In genomic region chr13:112970552-112971287, GRCh38 we compare ENCODE assay signal across 1 cellular context.
A peak's percentile ranks its signal among the peaks of the same experiment; 100 is the strongest.
TF ChIP-seq lines count a peak whose summit lies in the region.

No MANE protein-coding gene starts in this region.

TF ChIP-seq in HEK293, 187 proteins besides CTCF, POLR2A, EP300 and RAD21 (continued from another document and continues in another):
- no peak for TF ChIP-seq SALL2 (tag by site-specific recombination; IDR thresholded peaks at IDR 0.05; ENCODE audit: borderline replicate concordance)
- TF ChIP-seq ZNF2 (tag by site-specific recombination; IDR thresholded peaks at IDR 0.05), result no peak
- TF ChIP-seq ZBTB7A (tag by site-specific recombination; IDR thresholded peaks at IDR 0.05; ENCODE audit: low read depth), result no peak
- no peak for TF ChIP-seq ZNF560 (tag by site-specific recombination; IDR thresholded peaks at IDR 0.05; ENCODE audit: borderline replicate concordance)
- TF ChIP-seq KLF1 (tag by site-specific recombination; IDR thresholded peaks at IDR 0.05), result no peak
- TF ChIP-seq ZNF768 (tag by site-specific recombination; IDR thresholded peaks at IDR 0.05), result no peak
- no peak for TF ChIP-seq ZNF670 (tag by site-specific recombination; IDR thresholded peaks at IDR 0.05; ENCODE audit: low read depth)
- no peak for TF ChIP-seq ZNF645 (tag by site-specific recombination; IDR thresholded peaks at IDR 0.05)
- TF ChIP-seq HIC1 (tag by site-specific recombination; IDR thresholded peaks at IDR 0.05), result no peak
- no peak for TF ChIP-seq ZNF138 (tag by site-specific recombination; IDR thresholded peaks at IDR 0.05; ENCODE audit: borderline replicate concordance)
- no peak for TF ChIP-seq ZNF549 (tag by site-specific recombination; IDR thresholded peaks at IDR 0.05)
- 0 out of 2 replicates have a peak, but pooled peaks have one; percentile 27 for TF ChIP-seq ZNF660 (tag by site-specific recombination; IDR thresholded peaks at IDR 0.05)
- TF ChIP-seq ZNF837 (tag by site-specific recombination; IDR thresholded peaks at IDR 0.05), result no peak
- TF ChIP-seq ZNF335 (tag by site-specific recombination; conservative IDR thresholded peaks at IDR 0.05), result no peak; the same call in 1 of the 2 replicates
- TF ChIP-seq ZNF37A (tag by site-specific recombination; IDR thresholded peaks at IDR 0.05), result no peak
- no peak for TF ChIP-seq SP2 (tag by site-specific recombination; IDR thresholded peaks at IDR 0.05)
- no peak for TF ChIP-seq PRDM2 (tag by site-specific recombination; IDR thresholded peaks at IDR 0.05; ENCODE audit: borderline replicate concordance)
- TF ChIP-seq ZNF26 (tag by site-specific recombination; IDR thresholded peaks at IDR 0.05), result no peak
- no peak for TF ChIP-seq ZNF292 (tag by site-specific recombination; IDR thresholded peaks at IDR 0.05; ENCODE audit: borderline replicate concordance, low read depth)
- no peak for TF ChIP-seq YY1 (tag by site-specific recombination; IDR thresholded peaks at IDR 0.05)
- no peak for TF ChIP-seq ZBTB8A (tag by site-specific recombination; IDR thresholded peaks at IDR 0.05)
- no peak for TF ChIP-seq ZNF561 (tag by site-specific recombination; IDR thresholded peaks at IDR 0.05; ENCODE audit: borderline replicate concordance)
- TF ChIP-seq ZFP41 (tag by site-specific recombination; IDR thresholded peaks at IDR 0.05; ENCODE audit: borderline replicate concordance), result no peak
- no peak for TF ChIP-seq ZNF514 (tag by site-specific recombination; IDR thresholded peaks at IDR 0.05)
- peak; percentile 63 for TF ChIP-seq ZEB2 (tag by site-specific recombination; IDR thresholded peaks at IDR 0.05)
- no peak for TF ChIP-seq ZNF473 (tag by site-specific recombination; IDR thresholded peaks at IDR 0.05)
- TF ChIP-seq BCL6B (tag by site-specific recombination; IDR thresholded peaks at IDR 0.05), result no peak
- TF ChIP-seq FEZF1 (tag by site-specific recombination; IDR thresholded peaks at IDR 0.05), result peak; percentile 57
- TF ChIP-seq ZNF785 (tag by site-specific recombination; IDR thresholded peaks at IDR 0.05), result no peak
- TF ChIP-seq ZNF518A (tag by site-specific recombination; conservative IDR thresholded peaks at IDR 0.05; ENCODE audit: low read depth), result no peak
- TF ChIP-seq ZBTB17 (tag by site-specific recombination; IDR thresholded peaks at IDR 0.05), result no peak
- no peak for TF ChIP-seq ZNF404 (tag by site-specific recombination; IDR thresholded peaks at IDR 0.05)
- no peak for TF ChIP-seq SCRT1 (tag by site-specific recombination; IDR thresholded peaks at IDR 0.05; ENCODE audit: borderline replicate concordance)
- TF ChIP-seq ZNF341 (tag by site-specific recombination; IDR thresholded peaks at IDR 0.05; ENCODE audit: low read depth), result no peak; the same call in 1 of the 2 replicates
- TF ChIP-seq HOXC10 (CRISPR knock-in tag; IDR thresholded peaks at IDR 0.05), result no peak
- no peak for TF ChIP-seq GLI4 (tag by site-specific recombination; IDR thresholded peaks at IDR 0.05)
- peak; percentile 98 for TF ChIP-seq SP7 (tag by site-specific recombination; IDR thresholded peaks at IDR 0.05)
- no peak for TF ChIP-seq ZNF449 (tag by site-specific recombination; IDR thresholded peaks at IDR 0.05)
- TF ChIP-seq GLIS2 (tag by site-specific recombination; IDR thresholded peaks at IDR 0.05), result peak; percentile 54; the same call in 1 of the 2 replicates
- no peak for TF ChIP-seq ZNF624 (tag by site-specific recombination; IDR thresholded peaks at IDR 0.05)
- no peak for TF ChIP-seq ZNF76 (tag by site-specific recombination; IDR thresholded peaks at IDR 0.05; ENCODE audit: borderline replicate concordance, low read depth)
- TF ChIP-seq ZNF248 (tag by site-specific recombination; IDR thresholded peaks at IDR 0.05), result no peak
- TF ChIP-seq ZNF501 (tag by site-specific recombination; IDR thresholded peaks at IDR 0.05), result no peak
- peak; percentile 81 for TF ChIP-seq GLIS1 (tag by site-specific recombination; IDR thresholded peaks at IDR 0.05)
- TF ChIP-seq SCRT2 (tag by site-specific recombination; IDR thresholded peaks at IDR 0.05), result no peak
- TF ChIP-seq PRDM1 (tag by site-specific recombination; IDR thresholded peaks at IDR 0.05), result no peak
- TF ChIP-seq ZBTB48 (tag by site-specific recombination; IDR thresholded peaks at IDR 0.05), result peak; percentile 37; the same call in 1 of the 2 replicates
